ENCODE assay signal across 8 cellular contexts in genomic region chr22:38569181-38569971, GRCh38. TPM values are rescaled to one million over a fixed set of nuclear protein-coding genes. Genes with fewer than 3 reads are reported as not detected.
DNase-seq lines count a peak whose midpoint lies in the region; ATAC-seq, FAIRE-seq and TF ChIP-seq lines count a peak whose summit lies in the region.

No MANE protein-coding gene starts in this region.

- no peak overlapping the region for H2BK15ac ChIP-seq in neuronal stem cell (ENCODE audit: low read length)

- H3K23ac ChIP-seq in neuronal stem cell (ENCODE audit: low read depth, low read length, poor library complexity), result no peak overlapping the region

- no peak for FAIRE-seq in D721Med (lab: Jason Lieb, UNC)

- WGBS in neuronal stem cell (ENCODE audit: extremely low coverage in 2 of 2, insufficient read length in 2 of 2, insufficient replicate concordance in 1 of 2), 2 donors, result no CpG with 5 or more reads among the region's 32 CpGs

- DNase-seq in activated gamma-delta T cell treated with anti-CD3 and anti-CD28 coated beads, Interleukin-2, amount 50 U/mL, for 16 hours (ENCODE audit: low read depth), result peak; percentile 1
- DNase-seq in activated gamma-delta T cell (lab: John Stamatoyannopoulos, UW) (no peak), RWPE2 (ENCODE audit: low spot score) (no peak), neuronal stem cell (ENCODE audit: low spot score) (no peak), AG08396 (ENCODE audit: low spot score) (no peak), D721Med (ENCODE audit: insufficient read length, low spot score) (no peak)

- no peak overlapping the region for H2AK5ac ChIP-seq in neuronal stem cell (ENCODE audit: low read depth, low read length)

- no peak overlapping the region for H3K4ac ChIP-seq in neuronal stem cell (ENCODE audit: low read length)

- ATAC-seq in RWPE2 (ENCODE audit: low read depth) (no peak), esophagus mucosa (peak; percentile 14), GM21528 (IDR thresholded peaks at IDR 0.05; ENCODE audit: low FRiP score, unreplicated experiment) (no peak)

- H2BK12ac ChIP-seq in neuronal stem cell (ENCODE audit: low read length), result no peak overlapping the region

- H3K4me2 ChIP-seq in neuronal stem cell (ENCODE audit: insufficient read depth, low read length, poor library complexity, severe bottlenecking), result peak overlapping the region; percentile 75

- H3K9me3 ChIP-seq in RWPE2 (ENCODE audit: severe bottlenecking) (no peaks in the 10 kb centered on the region), neuronal stem cell (replicated peaks in 1 of 2; ENCODE audit: control insufficient read depth in 2 of 2, insufficient read depth in 1 of 2, low read depth in 1 of 2, low read length in 2 of 2) (peaks cover 0 to 4% of the 10 kb centered on the region in 2 donors)

- H3K36me3 ChIP-seq in RWPE2 (ENCODE audit: low read depth) (no peaks in the 10 kb centered on the region), neuronal stem cell (replicated peaks in 1 of 2; ENCODE audit: control insufficient read depth in 2 of 2, insufficient read depth in 2 of 2, low read length in 2 of 2) (no peaks in the 10 kb centered on the region)

- H4K8ac ChIP-seq in neuronal stem cell (ENCODE audit: low read depth, low read length), result no peak overlapping the region

- H3K27ac ChIP-seq in RWPE2 (ENCODE audit: poor library complexity, severe bottlenecking) (no peak overlapping the region), neuronal stem cell (replicated peaks; ENCODE audit: low read length) (no peak overlapping the region)

- TF ChIP-seq CTCF in RWPE2 (IDR thresholded peaks at IDR 0.05; ENCODE audit: poor library complexity, severe bottlenecking) (no peak), D721Med (IDR thresholded peaks at IDR 0.05; ENCODE audit: insufficient read depth, missing control alignments) (no peak)

- no peaks in the 10 kb centered on the region for H3K79me1 ChIP-seq in neuronal stem cell (ENCODE audit: low read depth, low read length)

- peaks cover 10% of the 10 kb centered on the region for H3K4me1 ChIP-seq in RWPE2 (ENCODE audit: insufficient read depth, poor library complexity, severe bottlenecking)
- H3K4me1 ChIP-seq in neuronal stem cell (ENCODE audit: control insufficient read depth in 2 of 2, insufficient read depth in 1 of 2, low read depth in 1 of 2, low read length in 2 of 2), result peaks cover 7 to 10% of the 10 kb centered on the region in 2 donors

- H3K18ac ChIP-seq in neuronal stem cell (ENCODE audit: low read length), result peak overlapping the region; percentile 89

- H4K91ac ChIP-seq in neuronal stem cell (ENCODE audit: low read depth, low read length, poor library complexity), result no peak overlapping the region

- H3K27me3 ChIP-seq in RWPE2 (ENCODE audit: insufficient read depth, poor library complexity, severe bottlenecking) (no peaks in the 10 kb centered on the region), neuronal stem cell (ENCODE audit: control insufficient read depth in 3 of 3, insufficient read depth in 3 of 3, low read depth in 1 of 3, low read length in 3 of 3) (peaks cover 0 to 12% (median 0%) of the 10 kb centered on the region in 3 experiments)

- H3K9ac ChIP-seq in neuronal stem cell (ENCODE audit: low read depth, low read length, poor library complexity), result peak overlapping the region; percentile 90

- H2BK5ac ChIP-seq in neuronal stem cell (ENCODE audit: low read length), result peak overlapping the region; percentile 4

- H3K4me3 ChIP-seq in RWPE2 (ENCODE audit: severe bottlenecking) (peak overlapping the region; percentile 42), neuronal stem cell (ENCODE audit: low read length in 2 of 2) (peak overlapping the region; percentile 37 to 82)

- H2AFZ ChIP-seq in neuronal stem cell (ENCODE audit: low read length), result peak overlapping the region; percentile 83

- H3K14ac ChIP-seq in neuronal stem cell (ENCODE audit: low read length), result no peak overlapping the region

- no peak overlapping the region for H2BK120ac ChIP-seq in neuronal stem cell (ENCODE audit: low read depth, low read length)

RNA-seq across cellular contexts. Expression of gene DMC1, which starts 0.6 kb away (rescaled TPM):
- total RNA-seq in esophagus mucosa, result 1.1 TPM
- polyA plus RNA-seq in neuronal stem cell (2013, experiment 1 of 2), result 11.5 TPM
- 9.9 TPM for polyA plus RNA-seq in neuronal stem cell (2013, experiment 2 of 2)
